Comparison of ENCODE assay signal across 8 cellular contexts in the genomic region with DNA sequence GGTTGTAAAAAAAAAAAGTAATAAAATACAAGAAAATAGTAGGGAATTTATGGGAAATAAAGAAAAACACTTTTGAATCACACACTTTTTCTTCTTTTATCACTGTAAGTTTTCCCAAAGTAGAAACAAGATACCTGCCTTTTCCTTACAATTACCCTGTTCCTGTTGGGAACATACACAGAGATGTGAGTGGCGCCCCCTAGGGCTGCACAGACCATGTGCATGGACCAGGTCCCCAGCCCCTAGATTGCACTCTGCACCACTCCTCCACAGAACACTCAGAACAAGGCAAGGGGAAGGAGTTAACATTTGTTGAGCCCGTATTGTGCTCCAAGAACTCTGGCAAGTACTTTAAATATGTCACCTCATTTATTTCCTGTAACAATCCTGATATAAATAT.
DNase-seq lines count a peak whose midpoint lies in the region; ATAC-seq and TF ChIP-seq lines count a peak whose summit lies in the region.

No MANE protein-coding gene starts in this region.

- H3T11ph ChIP-seq in H9 (ENCODE audit: low read length), result no peak overlapping the region

- POLR2A ChIA-PET in activated CD8-positive, alpha-beta T cell treated with anti-CD3 and anti-CD28 coated beads, Interleukin-2, amount 10 ng/mL, durations not matched to agents 7 days and 5 days (lab: Charles Lee), result no interaction called here

- no peak overlapping the region for H3K4me2 ChIP-seq in H9 (ENCODE audit: insufficient read depth, insufficient read length, low read length)

- H3K18ac ChIP-seq in H9 (ENCODE audit: insufficient read length, low read depth, low read length), result no peak overlapping the region

- no peak overlapping the region for H4K91ac ChIP-seq in H9 (ENCODE audit: insufficient read length, low read depth, low read length)

- no peak overlapping the region for H3K27ac ChIP-seq in H9 (ENCODE audit: insufficient read length, low read depth, low read length)

- H3K27me3 ChIP-seq in H9 (ENCODE audit: insufficient read depth, low read length) (no peaks in the 10 kb centered on the region), kidney epithelial cell (ENCODE audit: control insufficient read depth, insufficient read depth, low read length) (no peaks in the 10 kb centered on the region)

- no peaks in the 10 kb centered on the region for H3K79me2 ChIP-seq in H9 (ENCODE audit: insufficient read depth, low read length)

- H3K4me1 Mint-ChIP-seq in CD14-positive monocyte (peaks cover 13% of the 10 kb centered on the region), H9 (peaks cover 3 to 4% of the 10 kb centered on the region in 2 experiments; a peak in 1 of 4 replicates)
- H3K4me1 Mint-ChIP-seq in activated CD8-positive, alpha-beta T cell treated with anti-CD3 and anti-CD28 coated beads, Interleukin-2, amount 10 ng/mL, durations not matched to agents 7 days and 5 days (ENCODE audit: low read depth), result no peaks in the 10 kb centered on the region

- H3K36me3 Mint-ChIP-seq in CD14-positive monocyte, result no peaks in the 10 kb centered on the region
- no peaks in the 10 kb centered on the region; a peak in 1 of 7 replicates for H3K36me3 Mint-ChIP-seq in H9 (ENCODE audit: insufficient read depth in 1 of 3, low read depth in 3 of 3)
- no peaks in the 10 kb centered on the region for H3K36me3 Mint-ChIP-seq in activated CD8-positive, alpha-beta T cell treated with anti-CD3 and anti-CD28 coated beads, Interleukin-2, amount 10 ng/mL, durations not matched to agents 7 days and 5 days (ENCODE audit: low read depth)

- ATAC-seq in activated CD8-positive, alpha-beta T cell treated with anti-CD3 and anti-CD28 coated beads, Interleukin-2, amount 10 ng/mL, durations not matched to agents 7 days and 5 days, result no peak
- ATAC-seq in GM19035 (IDR thresholded peaks at IDR 0.05; ENCODE audit: unreplicated experiment), result no peak

- WGBS in H9 (ENCODE audit: extremely low coverage, insufficient read length, low lambda C conversion rate), result no CpG with 5 or more reads among the region's 2 CpGs

- no peak overlapping the region for H2AFZ ChIP-seq in H9 (ENCODE audit: low read length)

- no peak overlapping the region for H2BK12ac ChIP-seq in H9 (ENCODE audit: insufficient read length, low read depth, low read length)

- no peaks in the 10 kb centered on the region for H3K9me3 ChIP-seq in H9 (ENCODE audit: control insufficient read depth, low read depth, low read length)

- no peak overlapping the region for H3K27ac Mint-ChIP-seq in CD14-positive monocyte
- no peak overlapping the region for H3K27ac Mint-ChIP-seq in H9
- H3K27ac Mint-ChIP-seq in activated CD8-positive, alpha-beta T cell treated with anti-CD3 and anti-CD28 coated beads, Interleukin-2, amount 10 ng/mL, durations not matched to agents 7 days and 5 days, result no peak overlapping the region

- H3K14ac ChIP-seq in H9 (ENCODE audit: insufficient read depth, low read length), result no peak overlapping the region

- peak; percentile 77 for TF ChIP-seq CTCF in CD14-positive monocyte (IDR thresholded peaks at IDR 0.05)
- TF ChIP-seq CTCF in H9 (conservative IDR thresholded peaks at IDR 0.05), result peak; percentile 96
- peak; percentile 42 for TF ChIP-seq CTCF in kidney epithelial cell (IDR thresholded peaks at IDR 0.05; ENCODE audit: insufficient read depth, low read length, poor library complexity, severe bottlenecking)

- H2BK15ac ChIP-seq in H9 (ENCODE audit: low read depth, low read length), result no peak overlapping the region

- no peaks in the 10 kb centered on the region for H3K4me1 ChIP-seq in H9 (ENCODE audit: insufficient read depth, low read length)

- no peak overlapping the region for H3K56ac ChIP-seq in H9 (ENCODE audit: insufficient read length, low read depth, low read length)

- H3K9me3 Mint-ChIP-seq in CD14-positive monocyte (peaks cover 0 to 1% (median 0%) of the 10 kb centered on the region in 7 donors), H9 (no peaks in the 10 kb centered on the region)
- H3K9me3 Mint-ChIP-seq in activated CD8-positive, alpha-beta T cell treated with anti-CD3 and anti-CD28 coated beads, Interleukin-2, amount 10 ng/mL, durations not matched to agents 7 days and 5 days (ENCODE audit: insufficient read depth), result no peaks in the 10 kb centered on the region

- no peak overlapping the region for H2BK5ac ChIP-seq in H9 (ENCODE audit: insufficient read length, low read length)

- no peak overlapping the region for H4K5ac ChIP-seq in H9 (ENCODE audit: insufficient read length, low read depth, low read length)

- CTCF ChIA-PET in activated CD8-positive, alpha-beta T cell treated with anti-CD3 and anti-CD28 coated beads, Interleukin-2, amount 10 ng/mL, durations not matched to agents 7 days and 5 days (lab: Charles Lee), result no interaction called here

- intact Hi-C loops in CD14-positive monocyte (cut with micrococcal nuclease), result no loop called here

- H3K27me3 Mint-ChIP-seq in CD14-positive monocyte (ENCODE audit: low read depth in 3 of 3) (no peaks in the 10 kb centered on the region), H9 (ENCODE audit: low read depth) (0 out of 2 replicates have a peak, but pooled peaks cover 1% of the 10 kb centered on the region)
- H3K27me3 Mint-ChIP-seq in activated CD8-positive, alpha-beta T cell treated with anti-CD3 and anti-CD28 coated beads, Interleukin-2, amount 10 ng/mL, durations not matched to agents 7 days and 5 days (ENCODE audit: low read depth), result peaks cover 4% of the 10 kb centered on the region

- DNase-seq in CD14-positive monocyte (ENCODE audit: low spot score) (no peak), H9 (peak; percentile 64), kidney epithelial cell (ENCODE audit: low read depth) (no peak), NCI-H2029 treated with DMSO at 0.1 percent for 48 hours (lab: John Stamatoyannopoulos, UW) (no peak), NCI-H524 (lab: John Stamatoyannopoulos, UW) (no peak), HPDE6-E6E7 (ENCODE audit: extremely low spot score) (no peak)
- peak; percentile 25 for DNase-seq in activated CD8-positive, alpha-beta T cell treated with anti-CD3 and anti-CD28 coated beads, Interleukin-2, amount 10 ng/mL, durations not matched to agents 7 days and 5 days

- H4K20me1 ChIP-seq in H9 (ENCODE audit: control insufficient read depth, insufficient read depth, insufficient read length), result no peaks in the 10 kb centered on the region

- no peak overlapping the region for H2BK20ac ChIP-seq in H9 (ENCODE audit: low read depth, low read length, poor library complexity, severe bottlenecking)

- no peak overlapping the region for H3K4me3 ChIP-seq in kidney epithelial cell (ENCODE audit: low read depth, low read length)

- no peak overlapping the region for H2AK5ac ChIP-seq in H9 (ENCODE audit: insufficient read length, low read length)

- no peak overlapping the region for H2BK120ac ChIP-seq in H9 (ENCODE audit: low read depth, low read length, poor library complexity, severe bottlenecking)

- no peak overlapping the region for H3K4ac ChIP-seq in H9 (ENCODE audit: low read depth, low read length)

- H3K23ac ChIP-seq in H9 (ENCODE audit: insufficient read length, low read depth, low read length), result no peak overlapping the region

- H3K4me3 Mint-ChIP-seq in CD14-positive monocyte, result no peak overlapping the region
- H3K4me3 Mint-ChIP-seq in H9, result no peak overlapping the region
- no peak overlapping the region for H3K4me3 Mint-ChIP-seq in activated CD8-positive, alpha-beta T cell treated with anti-CD3 and anti-CD28 coated beads, Interleukin-2, amount 10 ng/mL, durations not matched to agents 7 days and 5 days

- no peaks in the 10 kb centered on the region for H3K23me2 ChIP-seq in H9 (ENCODE audit: insufficient read length, low read depth, low read length, poor library complexity, severe bottlenecking)

- no peaks in the 10 kb centered on the region for H3K79me1 ChIP-seq in H9 (ENCODE audit: insufficient read depth, low read depth, low read length, poor library complexity, severe bottlenecking)

- H4K8ac ChIP-seq in H9 (replicated peaks; ENCODE audit: insufficient read length, low read depth, low read length), result no peak overlapping the region

- no peaks in the 10 kb centered on the region for H3K36me3 ChIP-seq in kidney epithelial cell (ENCODE audit: control insufficient read depth, insufficient read depth, low read length)

- no peak overlapping the region for H3K9ac ChIP-seq in H9 (ENCODE audit: extremely low read depth, insufficient read length, low read length)

Comparison
In these comparisons a context has a peak if more than half of its experiments do, and no peak if none do; other contexts are left out.
1. DNase-seq: peak in H9 (single experiment) and activated CD8-positive, alpha-beta T cell treated with anti-CD3 and anti-CD28 coated beads, Interleukin-2, amount 10 ng/mL, durations not matched to agents 7 days and 5 days (single experiment); none in CD14-positive monocyte (single experiment), kidney epithelial cell (single experiment), NCI-H2029 treated with DMSO at 0.1 percent for 48 hours (single experiment), NCI-H524 (0 of 2) and HPDE6-E6E7 (single experiment).
2. CTCF ChIP-seq: peak in every context shown above with its lines; median percentile 96 in H9; 77 in CD14-positive monocyte; 42 in kidney epithelial cell.